In the genomic region with DNA sequence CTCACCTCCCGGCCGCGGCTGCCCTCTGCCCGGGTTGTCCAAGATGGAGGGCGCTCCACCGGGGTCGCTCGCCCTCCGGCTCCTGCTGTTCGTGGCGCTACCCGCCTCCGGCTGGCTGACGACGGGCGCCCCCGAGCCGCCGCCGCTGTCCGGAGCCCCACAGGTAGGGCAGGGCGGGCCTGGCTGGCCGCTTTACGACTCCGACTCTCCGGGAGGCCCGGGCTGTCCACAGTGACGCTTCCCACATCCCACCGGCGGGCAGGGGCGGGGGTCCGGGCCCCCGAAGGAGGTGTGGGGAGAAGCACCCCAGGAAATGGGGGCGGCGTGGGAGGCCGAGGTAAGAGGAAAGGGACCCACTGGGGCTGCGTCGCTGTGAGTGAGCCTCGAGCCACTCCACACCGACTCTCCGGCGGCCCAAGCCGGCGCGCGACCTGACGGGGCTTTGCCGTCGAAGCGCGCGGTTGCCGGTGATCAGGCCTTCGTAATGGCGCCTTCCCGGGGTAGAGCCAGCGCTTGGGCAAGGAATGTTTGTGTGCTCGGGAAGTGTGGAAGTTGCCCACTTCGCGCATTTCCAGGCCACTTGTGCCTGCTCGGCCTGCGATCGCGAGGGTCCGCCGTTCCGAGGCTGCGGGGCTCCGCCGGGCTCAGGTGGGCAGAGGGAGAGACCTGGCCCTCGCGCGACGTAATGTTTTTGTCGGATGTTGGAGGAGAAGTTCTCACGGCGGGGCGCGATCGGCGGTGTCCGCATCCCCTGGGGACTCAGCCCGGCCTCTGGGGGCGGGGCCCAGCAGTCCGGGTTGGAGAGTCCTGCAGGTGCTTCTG, we compare ENCODE assay signal across 8 cellular contexts. TPM values are rescaled to one million over a fixed set of nuclear protein-coding genes. Genes with fewer than 3 reads are reported as not detected.
DNase-seq lines count a peak whose midpoint lies in the region; ATAC-seq lines count a peak whose summit lies in the region.

A gene with protein sequence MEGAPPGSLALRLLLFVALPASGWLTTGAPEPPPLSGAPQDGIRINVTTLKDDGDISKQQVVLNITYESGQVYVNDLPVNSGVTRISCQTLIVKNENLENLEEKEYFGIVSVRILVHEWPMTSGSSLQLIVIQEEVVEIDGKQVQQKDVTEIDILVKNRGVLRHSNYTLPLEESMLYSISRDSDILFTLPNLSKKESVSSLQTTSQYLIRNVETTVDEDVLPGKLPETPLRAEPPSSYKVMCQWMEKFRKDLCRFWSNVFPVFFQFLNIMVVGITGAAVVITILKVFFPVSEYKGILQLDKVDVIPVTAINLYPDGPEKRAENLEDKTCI (plus strand): TSS at position 4 of the 822 bp plus-strand sequence. CDS start 40 bp downstream, at position 44.

- in situ Hi-C loops in endometrial microvascular endothelial cells (cut with HindIII; ENCODE audit: inconsistent ontology term, low pct_unique_long_range_greater_than_20kb, low sequenced_read_pairs), result no loop called here

- peak; percentile 25 for ATAC-seq in HG02970 (IDR thresholded peaks at IDR 0.05; ENCODE audit: low FRiP score, unreplicated experiment)

- DNase-seq in SKM-1 treated with dmso at 0.1 percent for 144 hours (lab: John Stamatoyannopoulos, UW; ENCODE audit: unreplicated experiment), result peak; percentile 11
- no peak for DNase-seq in SKM-1 (lab: John Stamatoyannopoulos, UW; ENCODE audit: unreplicated experiment)
- peak; percentile 18 for DNase-seq in NCI-H510A treated with DMSO at 0.1 percent for 48 hours (lab: John Stamatoyannopoulos, UW)
- peak; percentile 26 to 30 for DNase-seq in activated CD8-positive, alpha-beta memory T cell treated with anti-CD3 and anti-CD28 coated beads for 4 hours (ENCODE audit: low read depth in 2 of 2)
- DNase-seq in midbrain (lab: John Stamatoyannopoulos, UW), result peak; percentile 48
- DNase-seq in stimulated activated CD8-positive, alpha-beta memory T cell treated with anti-CD3 and anti-CD28 coated beads, Interleukin-4, amount 100 ng/mL, for 48 hours, result peak; percentile 70

RNA-seq across cellular contexts. Expression of the gene that starts here (rescaled TPM):
- total RNA-seq in endometrial microvascular endothelial cells (ENCODE audit: inconsistent ontology term), result 42.6 TPM
